Comparison of ENCODE assay signal across 1 cellular context in genomic region chr3:139222100-139222657, GRCh38.
TF ChIP-seq lines count a peak whose summit lies in the region.

No MANE protein-coding gene starts in this region.

TF ChIP-seq in K562, 482 proteins besides CTCF, POLR2A, EP300 and RAD21 (continued from another document and continues in another):
- TF ChIP-seq ZNF184 (CRISPR knock-in tag; IDR thresholded peaks at IDR 0.05), result no peak
- peak; percentile 83 for TF ChIP-seq SMARCA5 (IDR thresholded peaks at IDR 0.05)
- no peak for TF ChIP-seq GABPA (tag; conservative IDR thresholded peaks at IDR 0.05; ENCODE audit: low read depth)
- no peak for TF ChIP-seq ZNF699 (CRISPR knock-in tag; IDR thresholded peaks at IDR 0.05; ENCODE audit: insufficient replicate concordance)
- peak; percentile 38; the same call in 1 of the 2 replicates for TF ChIP-seq USF1 (CRISPR knock-in tag; IDR thresholded peaks at IDR 0.05)
- no peak for TF ChIP-seq HMBOX1 (IDR thresholded peaks at IDR 0.05)
- TF ChIP-seq RBFOX2 (IDR thresholded peaks at IDR 0.05; ENCODE audit: low read depth, low read length), result no peak
- no peak for TF ChIP-seq ZNF274 (IDR thresholded peaks at IDR 0.05; ENCODE audit: borderline replicate concordance, low read depth, low read length)
- no peak for TF ChIP-seq MCM3 (IDR thresholded peaks at IDR 0.05)
- TF ChIP-seq GATAD2A (IDR thresholded peaks at IDR 0.05), result peak; percentile 34; the same call in 1 of the 2 replicates
- no peak for TF ChIP-seq DNMT1 (IDR thresholded peaks at IDR 0.05)
- TF ChIP-seq PYGO2 (tag; IDR thresholded peaks at IDR 0.05), result 0 out of 2 replicates have a peak, but pooled peaks have one; percentile 46
- no peak for TF ChIP-seq HNRNPUL1 (IDR thresholded peaks at IDR 0.05; ENCODE audit: low read length)
- TF ChIP-seq GATAD2B (IDR thresholded peaks at IDR 0.05; ENCODE audit: borderline replicate concordance), result 0 out of 2 replicates have a peak, but pooled peaks have one; percentile 25
- no peak for TF ChIP-seq ZNF174 (CRISPR knock-in tag; IDR thresholded peaks at IDR 0.05)
- no peak for TF ChIP-seq ILK (tag; IDR thresholded peaks at IDR 0.05; ENCODE audit: borderline replicate concordance, low read depth)
- no peak for TF ChIP-seq SNIP1 (IDR thresholded peaks at IDR 0.05; ENCODE audit: low read depth)
- TF ChIP-seq ARID3A (IDR thresholded peaks at IDR 0.05; ENCODE audit: borderline replicate concordance, low read depth, low read length), result no peak
- TF ChIP-seq HDAC6 (IDR thresholded peaks at IDR 0.05; ENCODE audit: low read depth, low read length), result no peak
- TF ChIP-seq WHSC1 (IDR thresholded peaks at IDR 0.05; ENCODE audit: low read length), result no peak
- TF ChIP-seq TAF9B (IDR thresholded peaks at IDR 0.05; ENCODE audit: partially characterized antibody), result no peak
- peak; percentile 88 for TF ChIP-seq BCOR (IDR thresholded peaks at IDR 0.05)
- no peak for TF ChIP-seq MYBL2 (IDR thresholded peaks at IDR 0.05; ENCODE audit: low read depth)
- TF ChIP-seq MYBL2 (CRISPR knock-in tag; IDR thresholded peaks at IDR 0.05; ENCODE audit: borderline replicate concordance), result no peak
- TF ChIP-seq HBP1 (CRISPR knock-in tag; IDR thresholded peaks at IDR 0.05), result no peak
- TF ChIP-seq KLF16 (IDR thresholded peaks at IDR 0.05), result peak; percentile 96
- TF ChIP-seq THRB (CRISPR knock-in tag; conservative IDR thresholded peaks at IDR 0.05), result no peak
- TF ChIP-seq GTF2E2 (tag; IDR thresholded peaks at IDR 0.05), result no peak
- TF ChIP-seq ZBTB26 (CRISPR knock-in tag; IDR thresholded peaks at IDR 0.05), result no peak
- TF ChIP-seq ZNF57 (CRISPR knock-in tag; IDR thresholded peaks at IDR 0.05), result no peak
- no peak for TF ChIP-seq NR2C2 (CRISPR knock-in tag; IDR thresholded peaks at IDR 0.05)
- no peak; the same call in 1 of the 2 replicates for TF ChIP-seq NR2C2 (tag; IDR thresholded peaks at IDR 0.05)
- peak; percentile 64 for TF ChIP-seq MECOM (CRISPR knock-in tag; IDR thresholded peaks at IDR 0.05)
- 0 out of 2 replicates have a peak, but pooled peaks have one; percentile 44 for TF ChIP-seq KHSRP (IDR thresholded peaks at IDR 0.05)
- peak; percentile 95 for TF ChIP-seq TARDBP (IDR thresholded peaks at IDR 0.05)
- TF ChIP-seq ZNF584 (CRISPR knock-in tag; IDR thresholded peaks at IDR 0.05; ENCODE audit: low read depth), result peak; percentile 90
- no peak for TF ChIP-seq GTF2F1 (IDR thresholded peaks at IDR 0.05; ENCODE audit: low read depth, low read length)
- TF ChIP-seq SETDB1 (IDR thresholded peaks at IDR 0.05; ENCODE audit: low read length), result no peak
- no peak for TF ChIP-seq TEAD2 (tag; IDR thresholded peaks at IDR 0.05)
- no peak for TF ChIP-seq CBX8 (IDR thresholded peaks at IDR 0.05; ENCODE audit: borderline replicate concordance, extremely low read depth, low read depth, low read length, poor library complexity, severe bottlenecking)
- TF ChIP-seq ZNF780A (CRISPR knock-in tag; IDR thresholded peaks at IDR 0.05), result no peak
- no peak for TF ChIP-seq MIER1 (IDR thresholded peaks at IDR 0.05; ENCODE audit: low read depth)
- no peak for TF ChIP-seq ZNF124 (CRISPR knock-in tag; IDR thresholded peaks at IDR 0.05)
- no peak for TF ChIP-seq SRSF1 (IDR thresholded peaks at IDR 0.05; ENCODE audit: low read depth, low read length)
- no peak for TF ChIP-seq SAFB2 (IDR thresholded peaks at IDR 0.05; ENCODE audit: borderline replicate concordance, low read depth, low read length, severe bottlenecking)
- no peak for TF ChIP-seq KDM2B (CRISPR knock-in tag; IDR thresholded peaks at IDR 0.05)
- no peak for TF ChIP-seq NFRKB (IDR thresholded peaks at IDR 0.05; ENCODE audit: low read depth)
- TF ChIP-seq ZNF384 (IDR thresholded peaks at IDR 0.05; ENCODE audit: low read depth, low read length), result no peak
- TF ChIP-seq DLX4 (CRISPR knock-in tag; IDR thresholded peaks at IDR 0.05), result no peak
- TF ChIP-seq HMGN3 (IDR thresholded peaks at IDR 0.05; ENCODE audit: borderline replicate concordance, extremely low read depth, insufficient read length, low read depth, low read length), result peak; percentile 70
- no peak for TF ChIP-seq SRF (CRISPR knock-in tag; IDR thresholded peaks at IDR 0.05)
- TF ChIP-seq RERE (CRISPR knock-in tag; IDR thresholded peaks at IDR 0.05; ENCODE audit: borderline replicate concordance), result peak; percentile 37; the same call in 1 of the 2 replicates
- TF ChIP-seq ZNF347 (CRISPR knock-in tag; IDR thresholded peaks at IDR 0.05; ENCODE audit: low read depth), result no peak
- no peak for TF ChIP-seq SAP30 (IDR thresholded peaks at IDR 0.05; ENCODE audit: borderline replicate concordance, insufficient read depth, low read depth, low read length, poor library complexity, severe bottlenecking)
- TF ChIP-seq CGGBP1 (CRISPR knock-in tag; IDR thresholded peaks at IDR 0.05), result no peak
- no peak for TF ChIP-seq ZNF354B (CRISPR knock-in tag; IDR thresholded peaks at IDR 0.05)
- TF ChIP-seq ERF (CRISPR knock-in tag; IDR thresholded peaks at IDR 0.05), result no peak
- TF ChIP-seq CREB1 (IDR thresholded peaks at IDR 0.05), result peak; percentile 66; the same call in 1 of the 2 replicates
- TF ChIP-seq CREB1 (CRISPR knock-in tag; IDR thresholded peaks at IDR 0.05), result no peak
- peak; percentile 38 for TF ChIP-seq MBD2 (IDR thresholded peaks at IDR 0.05; ENCODE audit: borderline replicate concordance, low read depth)
- TF ChIP-seq ZNF175 (CRISPR knock-in tag; IDR thresholded peaks at IDR 0.05; ENCODE audit: low read depth), result no peak
